ENCODE assay signal across 28 cellular contexts in genomic region chr11:131601586-131601985, GRCh38.
"Had no signal": no experiment of that assay in that cellular context is flagged by ENCODE, and none has a peak within 500 bp of the region (broad histone marks: within the 10 kb centered on the region; RNA-seq: fewer than 3 reads in every experiment).

No MANE protein-coding gene starts in this region.

- H3K9me3 ChIP-seq: adrenal gland, ascending aorta, esophagus muscularis mucosa, gastroesophageal sphincter, neutrophil, right lobe of liver, thoracic aorta had no signal

- FAIRE-seq: keratinocyte, small intestine, urothelium cell line had no signal

- H3K27ac ChIP-seq: adrenal gland, ascending aorta, brain microvascular endothelial cell, esophagus muscularis mucosa, gastroesophageal sphincter, neutrophil, right lobe of liver, thoracic aorta, WERI-Rb-1 had no signal

- H3K36me3 ChIP-seq: adrenal gland, ascending aorta, brain microvascular endothelial cell, esophagus muscularis mucosa, gastroesophageal sphincter, neutrophil, right lobe of liver, thoracic aorta, WERI-Rb-1 had no signal

- H3K27me3 ChIP-seq: adrenal gland, ascending aorta, brain microvascular endothelial cell, neutrophil, right lobe of liver had no signal

- H3K4me3 ChIP-seq: adrenal gland, ascending aorta, esophagus muscularis mucosa, gastroesophageal sphincter, right lobe of liver, thoracic aorta had no signal

- DNase-seq: activated CD4-positive, alpha-beta memory T cell treated with anti-CD3 and anti-CD28 coated beads for 36 hours; activated CD4-positive, alpha-beta T cell treated with anti-CD3 and anti-CD28 coated beads, Interleukin-2, amount 10 ng/mL, durations not matched to agents 24 days and 14 days; activated CD4-positive, CD25-positive, alpha-beta regulatory T cell treated with anti-CD3 and anti-CD28 coated beads, Interleukin-2, amount 50 U/mL, for 72 hours; activated CD8-positive, alpha-beta memory T cell treated with anti-CD3 and anti-CD28 coated beads, Interleukin-2, amount 50 U/mL, for 4 hours; activated effector memory CD4-positive, alpha-beta T cell treated with anti-CD3 and anti-CD28 coated beads, Interleukin-2, amount 50 U/mL, for 16 hours; activated naive CD4-positive, alpha-beta T cell treated with anti-CD3 and anti-CD28 coated beads for 36 hours; activated naive CD8-positive, alpha-beta T cell treated with anti-CD3 and anti-CD28 coated beads for 36 hours; activated T-cell treated with anti-CD3 and anti-CD28 coated beads, Interleukin-2, amount 50 U/mL, for 1 hour; adrenal gland; brain microvascular endothelial cell; left colon; mammary epithelial cell; naive B cell; nephron progenitor cell; right lobe of liver; small intestine; stimulated activated CD4-positive, alpha-beta T cell treated with anti-CD3 and anti-CD28 coated beads, Interleukin-2, amount 100 ng/mL, for 24 hours; stimulated activated naive B cell treated with anti-CD40 and anti-IgM and Interleukin-4, amounts not matched to agents 10 μg/mL and 1 μg/mL and 100 μg/mL, for 72 hours; T1000; trophoblast cell; WERI-Rb-1 had no signal

- H3K4me1 ChIP-seq: adrenal gland, ascending aorta, gastroesophageal sphincter, right lobe of liver had no signal
